9 cellular contexts compared by ENCODE assay signal in the genomic region with DNA sequence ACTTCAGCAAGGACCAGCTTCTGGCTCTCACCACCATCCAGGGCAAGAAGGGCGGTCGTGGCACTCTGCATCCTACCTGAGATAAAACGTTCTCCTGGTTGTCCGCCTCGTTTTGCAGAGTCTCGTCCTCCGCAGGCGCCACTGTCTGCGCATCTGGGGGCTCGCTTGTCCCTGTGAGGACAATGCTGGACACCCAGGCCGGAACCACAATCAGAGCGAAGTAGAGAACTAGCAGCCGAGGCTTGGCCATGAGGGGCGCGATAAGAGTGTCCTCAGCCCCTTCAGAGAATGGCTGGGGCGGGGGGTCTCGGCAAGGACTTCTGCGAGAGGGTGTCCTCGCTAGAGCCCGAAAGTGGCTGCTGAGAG. TPM values are rescaled to one million over a fixed set of nuclear protein-coding genes. Genes with fewer than 3 reads are reported as not detected.
DNase-seq lines count a peak whose midpoint lies in the region; ATAC-seq, FAIRE-seq and TF ChIP-seq lines count a peak whose summit lies in the region.
"Had no signal": no experiment of that assay in that cellular context is flagged by ENCODE, and none has a peak within 500 bp of the region (broad histone marks: within the 10 kb centered on the region; RNA-seq: fewer than 3 reads in every experiment).

No MANE protein-coding gene starts in this region.

- no peak for TF ChIP-seq RAD21 in K562 (CRISPR knock-in tag; conservative IDR thresholded peaks at IDR 0.05 in 1 of 2, IDR thresholded peaks at IDR 0.05 in 1 of 2)

- peak overlapping the region; percentile 82 for H3K4me3 Mint-ChIP-seq in activated CD4-positive, alpha-beta T cell treated with anti-CD3 and anti-CD28 coated beads, Interleukin-2, amount 10 ng/mL, durations not matched to agents 7 days and 5 days

- peaks cover 47 to 61% of the 10 kb centered on the region in 2 experiments; a peak in 4 of 5 replicates for H3K27me3 ChIP-seq in K562 (ENCODE audit: control insufficient read depth in 2 of 2, insufficient read depth in 2 of 2, low read length in 2 of 2)
- H3K27me3 ChIP-seq in lung (ENCODE audit: control insufficient read depth, insufficient read depth): no peaks in the 10 kb centered on the region
- no peaks in the 10 kb centered on the region for H3K27me3 ChIP-seq in tibial artery

- H3K9me1 ChIP-seq in K562 (ENCODE audit: control insufficient read depth, insufficient read depth, low read length): no peaks in the 10 kb centered on the region

- WGBS in K562 (ENCODE audit: insufficient coverage, low coverage, missing lambda C conversion rate): 19% methylated on average over 19 of the region's 20 CpGs
- WGBS in lung, 2 donors: 34 to 43% methylated on average over 20 of the region's 20 CpGs

- peaks cover 4 to 11% of the 10 kb centered on the region in 2 experiments; a peak in 4 of 5 replicates for H3K4me1 ChIP-seq in K562 (replicated peaks in 1 of 2; ENCODE audit: control insufficient read depth in 2 of 2, insufficient read depth in 2 of 2, low read length in 2 of 2)
- H3K4me1 ChIP-seq in lung (ENCODE audit: control insufficient read depth in 2 of 2, insufficient read depth in 2 of 2, low read length in 2 of 2): peaks cover 6 to 18% of the 10 kb centered on the region in 2 donors
- peaks cover 12 to 51% (median 38%) of the 10 kb centered on the region in 4 donors for H3K4me1 ChIP-seq in tibial artery
- no peaks in the 10 kb centered on the region for H3K4me1 ChIP-seq in mucosa of descending colon (ENCODE audit: low read depth)

- no peak for ATAC-seq in K562
- no peak for ATAC-seq in lung (ENCODE audit: insufficient read depth, low FRiP score)
- no peak for ATAC-seq in mucosa of descending colon

- TF ChIP-seq CTCF in K562 (IDR thresholded peaks at IDR 0.05 in 2 of 3, conservative IDR thresholded peaks at IDR 0.05 in 1 of 3; ENCODE audit: insufficient read depth in 2 of 3, low read depth in 1 of 3, low read length in 3 of 3): no peak
- no peak for TF ChIP-seq CTCF in lung (IDR thresholded peaks at IDR 0.05; ENCODE audit: control extremely low read depth, extremely low read depth)
- no peak for TF ChIP-seq CTCF in tibial artery (IDR thresholded peaks at IDR 0.05)
- no peak for TF ChIP-seq CTCF in mucosa of descending colon (IDR thresholded peaks at IDR 0.05)

- H3K4me3 ChIP-seq in K562 (peak overlapping the region; percentile 40), lung (peak overlapping the region; percentile 49), tibial artery (peak overlapping the region; percentile 68 to 70), mucosa of descending colon (no peak overlapping the region)

- no peak for TF ChIP-seq POLR2A in K562 (conservative IDR thresholded peaks at IDR 0.05)

- H3K79me2 ChIP-seq in K562 (ENCODE audit: control insufficient read depth, insufficient read depth, low read length): no peaks in the 10 kb centered on the region

- H2AFZ ChIP-seq in K562 (ENCODE audit: low read depth, low read length): peak overlapping the region; percentile 80; the same call in 1 of the 2 replicates

- H4K20me1 ChIP-seq in K562 (replicated peaks; ENCODE audit: control insufficient read depth, insufficient read depth, low read length): no peaks in the 10 kb centered on the region; the same call in 1 of the 2 replicates

- H3K36me3 Mint-ChIP-seq in activated CD4-positive, alpha-beta T cell treated with anti-CD3 and anti-CD28 coated beads, Interleukin-2, amount 10 ng/mL, durations not matched to agents 7 days and 5 days (ENCODE audit: low read depth): no peaks in the 10 kb centered on the region

- no peak overlapping the region for H3K27ac Mint-ChIP-seq in activated CD4-positive, alpha-beta T cell treated with anti-CD3 and anti-CD28 coated beads, Interleukin-2, amount 10 ng/mL, durations not matched to agents 7 days and 5 days

- peaks cover 3% of the 10 kb centered on the region; the same call in 1 of the 2 replicates for H3K9me3 ChIP-seq in K562 (replicated peaks; ENCODE audit: control insufficient read depth, insufficient read depth, low read depth, low read length)
- no peaks in the 10 kb centered on the region for H3K9me3 ChIP-seq in lung (ENCODE audit: control insufficient read depth in 2 of 2, insufficient read depth in 1 of 2, low read length in 1 of 2)
- H3K9me3 ChIP-seq in tibial artery: no peaks in the 10 kb centered on the region
- no peaks in the 10 kb centered on the region for H3K9me3 ChIP-seq in mucosa of descending colon

- no peaks in the 10 kb centered on the region for H3K36me3 ChIP-seq in K562 (ENCODE audit: control insufficient read depth, insufficient read depth, low read length)
- no peaks in the 10 kb centered on the region for H3K36me3 ChIP-seq in lung (ENCODE audit: control insufficient read depth in 2 of 2, insufficient read depth in 2 of 2, low read length in 2 of 2)
- H3K36me3 ChIP-seq in tibial artery: no peaks in the 10 kb centered on the region
- H3K36me3 ChIP-seq in mucosa of descending colon (ENCODE audit: low read depth): no peaks in the 10 kb centered on the region

- no peak for TF ChIP-seq EP300 in K562 (IDR thresholded peaks at IDR 0.05; ENCODE audit: low read length)

- no peak for FAIRE-seq in K562 (lab: Jason Lieb, UNC)

- CTCF ChIA-PET in activated CD4-positive, alpha-beta T cell treated with anti-CD3 and anti-CD28 coated beads, Interleukin-2, amount 10 ng/mL, durations not matched to agents 7 days and 5 days (lab: Charles Lee): interaction anchor here (1.1 to 2.1 kb wide), 3 partner anchors 13 to 273 kb away, joined by 3 to 11 read pairs (median 5); a partner anchor contains a TSS
- CTCF ChIA-PET in K562 (lab: Yijun Ruan, JAX; ENCODE audit: low intra/inter-chr PET ratio): no interaction called here

- peaks cover 44% of the 10 kb centered on the region for H3K27me3 Mint-ChIP-seq in activated CD4-positive, alpha-beta T cell treated with anti-CD3 and anti-CD28 coated beads, Interleukin-2, amount 10 ng/mL, durations not matched to agents 7 days and 5 days

- peak overlapping the region; percentile 87; the same call in 1 of the 2 replicates for H3K4me2 ChIP-seq in K562 (ENCODE audit: insufficient read depth, low read length)

- no peaks in the 10 kb centered on the region for H3K9me3 Mint-ChIP-seq in activated CD4-positive, alpha-beta T cell treated with anti-CD3 and anti-CD28 coated beads, Interleukin-2, amount 10 ng/mL, durations not matched to agents 7 days and 5 days

- no TSS peak for BruUV-seq in K562 (replicated peaks; lab: Mats Ljungman, UMichigan)

- intact Hi-C loops in K562 (cut with micrococcal nuclease) (no loop called here), tibial artery (cut with DNase I; ENCODE audit: low total_unique reads) (no loop called here), mucosa of descending colon (cut with DNase I, micrococcal nuclease) (loop anchor here in 1 of 2 donors (5.0 to 10.0 kb wide), 2 partner anchors 48 to 231 kb away; no protein-coding TSS in a partner anchor)

- H3K4me1 Mint-ChIP-seq in activated CD4-positive, alpha-beta T cell treated with anti-CD3 and anti-CD28 coated beads, Interleukin-2, amount 10 ng/mL, durations not matched to agents 7 days and 5 days: peaks cover 12% of the 10 kb centered on the region

- POLR2A ChIA-PET in activated CD4-positive, alpha-beta T cell treated with anti-CD3 and anti-CD28 coated beads, Interleukin-2, amount 10 ng/mL, durations not matched to agents 7 days and 5 days (lab: Charles Lee): no interaction called here
- POLR2A ChIA-PET in K562 (lab: Yijun Ruan, JAX): interaction anchor here (1.0 to 1.4 kb wide), 3 partner anchors 9 to 182 kb away, joined by 3 to 6 read pairs (median 3); no protein-coding TSS in a partner anchor

- peak overlapping the region in 1 of 2 experiments; percentile 78; a peak in 1 of 4 replicates for H3K9ac ChIP-seq in K562 (ENCODE audit: insufficient read depth in 1 of 2, low read depth in 2 of 2, low read length in 2 of 2)

- no peak overlapping the region for H3K27ac ChIP-seq in K562 (ENCODE audit: extremely low read depth, low read depth, low read length)
- H3K27ac ChIP-seq in lung (ENCODE audit: low read depth in 1 of 2, low read length in 1 of 2): no peak overlapping the region
- peak overlapping the region; percentile 82 for H3K27ac ChIP-seq in tibial artery
- H3K27ac ChIP-seq: C4-2B had no signal

- no peak for DNase-seq in activated CD4-positive, alpha-beta T cell treated with anti-CD3 and anti-CD28 coated beads, Interleukin-2, amount 10 ng/mL, durations not matched to agents 7 days and 5 days
- DNase-seq in activated CD4-positive, alpha-beta T cell treated with anti-CD3 and anti-CD28 coated beads, Interleukin-2, amount 50 U/mL, for 4 hours: no peak
- no peak for DNase-seq in K562 (ENCODE audit: extremely low read depth in 1 of 4, low spot score in 3 of 4)
- DNase-seq in lung (ENCODE audit: low spot score): no peak
- no peak for DNase-seq in tibial artery
- no peak for DNase-seq in stimulated activated CD4-positive, alpha-beta T cell treated with anti-CD3 and anti-CD28 coated beads, Interleukin-2, amount 100 ng/mL, for 24 hours
- DNase-seq in NCI-H1694 treated with DMSO at 0.1 percent for 48 hours (lab: John Stamatoyannopoulos, UW): no peak
- no peak for DNase-seq in mucosa of descending colon

- in situ Hi-C loops in K562 (cut with MboI): loop anchor here (25.0 kb wide), 1 partner anchor 561 kb away; no protein-coding TSS in a partner anchor

RNA-seq across cellular contexts. Expression of a gene that starts 0.5 kb away (rescaled TPM):
- total RNA-seq in activated CD4-positive, alpha-beta T cell treated with anti-CD3 and anti-CD28 coated beads, Interleukin-2, amount 10 ng/mL, durations not matched to agents 7 days and 5 days: not detected
- not detected in 2 replicates for total RNA-seq in K562 (2011; cell fraction: chromatin; rRNA removed; ENCODE audit: low replicate concordance)
- not detected in 2 replicates for total RNA-seq in K562 (2011; cell fraction: nucleolus; rRNA removed)
- not detected in 2 replicates for total RNA-seq in K562 (2011; cell fraction: nucleoplasm; rRNA removed)
- total RNA-seq in K562 (2014; rRNA removed) (not detected in 2 replicates), K562 (2014; rRNA removed; fragmentation: Illumina TruSeq; extraction: Trizol) (not detected in 2 replicates), K562 (2015; rRNA removed; fragmentation: Illumina TruSeq; extraction: Trizol) (not detected in 2 replicates), K562 (2021) (not detected in 2 replicates), lung (10 to 100 TPM; 11.0 to 12.4 TPM), mucosa of descending colon (10 to 100 TPM in 1 of 3 donors, 1 to 10 TPM in 2; 1.4 to 29.6 (median 5.0) TPM)
- polyA plus RNA-seq in K562 (2011; rRNA removed) (not detected in 2 replicates), K562 (2014; fragmentation: Illumina TruSeq; extraction: Trizol) (not detected in 2 replicates), K562 (2014; fragmentation: Nextera tagmentation; extraction: Ambion mirVana) (not detected), K562 (2014; rRNA removed) (not detected in 2 replicates), lung (10 to 100 TPM in 1 of 2 donors, 1 to 10 TPM in 1; 3.0 to 52.2 TPM)
- not detected in 2 replicates for polyA plus RNA-seq in K562 (2011; cell fraction: cytosol; rRNA removed)
- polyA plus RNA-seq in K562 (2011; cell fraction: nucleus; rRNA removed): not detected in 2 replicates
- polyA plus RNA-seq in K562 (2012): not detected in 2 replicates
- not detected in 2 replicates for polyA minus RNA-seq in K562 (2011; rRNA and poly(A)+ RNA removed)
- not detected in 2 replicates for polyA minus RNA-seq in K562 (2011; cell fraction: cytosol; rRNA and poly(A)+ RNA removed)
- not detected in 2 replicates for polyA minus RNA-seq in K562 (2011; cell fraction: nucleus; rRNA and poly(A)+ RNA removed)

RNA-seq across cellular contexts. Expression of a gene that starts 46.3 kb away (rescaled TPM):
- total RNA-seq in activated CD4-positive, alpha-beta T cell treated with anti-CD3 and anti-CD28 coated beads, Interleukin-2, amount 10 ng/mL, durations not matched to agents 7 days and 5 days: under 1 TPM in 1 of 2 experiments, not detected in 1; 0.06 TPM
- total RNA-seq in K562 (2011; cell fraction: chromatin; rRNA removed; ENCODE audit: low replicate concordance): 2.7 and 3.0 TPM in 2 replicates
- total RNA-seq in K562 (2011; cell fraction: nucleolus; rRNA removed): 1.7 and 2.5 TPM in 2 replicates
- 2.3 and 2.8 TPM in 2 replicates for total RNA-seq in K562 (2011; cell fraction: nucleoplasm; rRNA removed)
- total RNA-seq in K562 (2014; rRNA removed) (0.41 and 0.45 TPM in 2 replicates), K562 (2014; rRNA removed; fragmentation: Illumina TruSeq; extraction: Trizol) (0.13 and 0.15 TPM in 2 replicates), K562 (2015; rRNA removed; fragmentation: Illumina TruSeq; extraction: Trizol) (0.15 and 0.18 TPM in 2 replicates), K562 (2021) (0.54 and 0.95 TPM in 2 replicates), lung (1 to 10 TPM; 1.8 to 5.0 TPM), mucosa of descending colon (10 to 100 TPM; 11.8 to 17.4 (median 14.3) TPM)
- polyA plus RNA-seq in K562 (2011; rRNA removed) (0.22 and 0.45 TPM in 2 replicates), K562 (2014; fragmentation: Illumina TruSeq; extraction: Trizol) (0.27 and 0.46 TPM in 2 replicates), K562 (2014; fragmentation: Nextera tagmentation; extraction: Ambion mirVana) (under 1 TPM; 0.07 to 0.10 TPM), K562 (2014; rRNA removed) (1.5 TPM in 2 replicates), lung (under 1 TPM; 0.57 to 0.73 TPM)
- 0.38 and 0.64 TPM in 2 replicates for polyA plus RNA-seq in K562 (2011; cell fraction: cytosol; rRNA removed)
- polyA plus RNA-seq in K562 (2011; cell fraction: nucleus; rRNA removed): 1.5 and 1.9 TPM in 2 replicates
- polyA plus RNA-seq in K562 (2012): 0.35 and 1.0 TPM in 2 replicates
- 0.91 and 1.1 TPM in 2 replicates for polyA minus RNA-seq in K562 (2011; rRNA and poly(A)+ RNA removed)
- 0.48 and 1.4 TPM in 2 replicates for polyA minus RNA-seq in K562 (2011; cell fraction: cytosol; rRNA and poly(A)+ RNA removed)
- 1.6 and 2.9 TPM in 2 replicates for polyA minus RNA-seq in K562 (2011; cell fraction: nucleus; rRNA and poly(A)+ RNA removed)

Comparison
In these comparisons a context has a peak if more than half of its experiments do, and no peak if none do; other contexts are left out.
1. H3K27ac ChIP-seq: peak in tibial artery (2 of 2); none in K562 (single experiment) and lung (0 of 2).